In genomic region chr7:4928445-4928844, GRCh38 we compare ENCODE assay signal across 42 cellular contexts. TPM values are rescaled to one million over a fixed set of nuclear protein-coding genes. Genes with fewer than 3 reads are reported as not detected.
"Had no signal": no experiment of that assay in that cellular context is flagged by ENCODE, and none has a peak within 500 bp of the region (broad histone marks: within the 10 kb centered on the region; RNA-seq: fewer than 3 reads in every experiment).

No MANE protein-coding gene starts in this region.

- DNase-seq: activated effector memory CD4-positive, alpha-beta T cell treated with anti-CD3 and anti-CD28 coated beads, Interleukin-2, amount 50 U/mL, for 16 hours; activated effector memory CD4-positive, alpha-beta T cell treated with Interleukin-2 at 50 U/mL for 16 hours; activated gamma-delta T cell; activated gamma-delta T cell treated with Interleukin-2 at 50 U/mL for 16 hours; activated naive CD4-positive, alpha-beta T cell; activated naive CD4-positive, alpha-beta T cell treated with anti-CD3 and anti-CD28 coated beads for 36 hours; activated naive CD4-positive, alpha-beta T cell treated with anti-CD3 and anti-CD28 coated beads, Interleukin-2, amount 10 ng/mL, durations not matched to agents 7 days and 5 days; activated naive CD4-positive, alpha-beta T cell treated with anti-CD3 and anti-CD28 coated beads, Interleukin-2, amount 50 U/mL, for 16 hours; activated naive CD4-positive, alpha-beta T cell treated with Interleukin-2 at 50 U/mL for 16 hours; activated naive CD8-positive, alpha-beta T cell treated with anti-CD3 and anti-CD28 coated beads for 36 hours; activated naive CD8-positive, alpha-beta T cell treated with anti-CD3 and anti-CD28 coated beads, Interleukin-2, amount 10 ng/mL, durations not matched to agents 7 days and 5 days; activated naive CD8-positive, alpha-beta T cell treated with anti-CD3 and anti-CD28 coated beads, Interleukin-2, amount 50 U/mL, for 24 hours; activated T-cell treated with anti-CD3 and anti-CD28 coated beads, Interleukin-2, amount 50 U/mL, for 1 hour; activated T-cell treated with anti-CD3 and anti-CD28 coated beads, Interleukin-2, amount 50 U/mL, for 24 hours; activated T-cell treated with anti-CD3 and anti-CD28 coated beads, Interleukin-2, amount 50 U/mL, for 4 hours; activated T-cell treated with anti-CD3 and anti-CD28 coated beads, Interleukin-2, amount 50 U/mL, for 48 hours; activated T-cell treated with anti-CD3 and anti-CD28 coated beads, Interleukin-2, amount 50 U/mL, for 72 hours; adrenal gland; amniotic stem cell; amygdala; anterior cingulate cortex; aorta; body of pancreas; brain microvascular endothelial cell; caudate nucleus; central memory CD4-positive, alpha-beta T cell; cerebellar nuclear complex had no signal

- H3K27me3 ChIP-seq: ascending aorta, body of pancreas, brain microvascular endothelial cell, cardiac muscle cell had no signal

- H3K4me3 Mint-ChIP-seq: activated naive CD4-positive, alpha-beta T cell treated with anti-CD3 and anti-CD28 coated beads for 36 hours; activated naive CD4-positive, alpha-beta T cell treated with anti-CD3 and anti-CD28 coated beads, Interleukin-2, amount 10 ng/mL, durations not matched to agents 7 days and 5 days; activated naive CD4-positive, alpha-beta T cell treated with anti-CD3 and anti-CD28 coated beads, Interleukin-2, amount 50 U/mL, for 24 hours; activated naive CD8-positive, alpha-beta T cell; activated naive CD8-positive, alpha-beta T cell treated with anti-CD3 and anti-CD28 coated beads for 36 hours; activated naive CD8-positive, alpha-beta T cell treated with anti-CD3 and anti-CD28 coated beads, Interleukin-2, amount 10 ng/mL, durations not matched to agents 7 days and 5 days; activated naive CD8-positive, alpha-beta T cell treated with anti-CD3 and anti-CD28 coated beads, Interleukin-2, amount 50 U/mL, for 24 hours; activated T-cell treated with anti-CD3 and anti-CD28 coated beads, Interleukin-2, amount 50 U/mL, for 24 hours; activated T-cell treated with anti-CD3 and anti-CD28 coated beads, Interleukin-2, amount 50 U/mL, for 4 hours; activated T-cell treated with anti-CD3 and anti-CD28 coated beads, Interleukin-2, amount 50 U/mL, for 72 hours; activated T-helper 1 cell treated with anti-CD3 and anti-CD28 coated beads, Interleukin-12 subunit alpha, Interleukin-12 subunit beta, Interleukin-2, Interleukin-4 antibody, amounts not matched to agents 30 ng/mL and 10 ng/mL and 1 ng/mL, durations not matched to agents 14 hours and 24 hours and 36 hours; activated T-helper 17 cell treated with anti-CD3 and anti-CD28 coated beads, Interleukin-2, amount 50 U/mL, for 72 hours; brain; central memory CD8-positive, alpha-beta T cell had no signal

- H3K4me3 ChIP-seq: adrenal gland, ascending aorta, body of pancreas, breast epithelium, cardiac muscle cell had no signal

- H3K27ac ChIP-seq: adrenal gland, ascending aorta, body of pancreas, brain microvascular endothelial cell, breast epithelium, cardiac muscle cell had no signal

- H3K27ac Mint-ChIP-seq: activated naive CD4-positive, alpha-beta T cell treated with anti-CD3 and anti-CD28 coated beads for 36 hours; activated naive CD4-positive, alpha-beta T cell treated with anti-CD3 and anti-CD28 coated beads, Interleukin-2, amount 10 ng/mL, durations not matched to agents 7 days and 5 days; activated naive CD4-positive, alpha-beta T cell treated with anti-CD3 and anti-CD28 coated beads, Interleukin-2, amount 50 U/mL, for 24 hours; activated naive CD4-positive, alpha-beta T cell treated with anti-CD3 and anti-CD28 coated beads, Interleukin-2, amount 50 U/mL, for 72 hours; activated naive CD8-positive, alpha-beta T cell; activated naive CD8-positive, alpha-beta T cell treated with anti-CD3 and anti-CD28 coated beads for 36 hours; activated naive CD8-positive, alpha-beta T cell treated with anti-CD3 and anti-CD28 coated beads, Interleukin-2, amount 10 ng/mL, durations not matched to agents 7 days and 5 days; activated naive CD8-positive, alpha-beta T cell treated with anti-CD3 and anti-CD28 coated beads, Interleukin-2, amount 50 U/mL, for 24 hours; activated T-cell treated with anti-CD3 and anti-CD28 coated beads, Interleukin-2, amount 50 U/mL, for 24 hours; activated T-cell treated with anti-CD3 and anti-CD28 coated beads, Interleukin-2, amount 50 U/mL, for 72 hours; activated T-helper 1 cell treated with anti-CD3 and anti-CD28 coated beads, Interleukin-12 subunit alpha, Interleukin-12 subunit beta, Interleukin-2, Interleukin-4 antibody, amounts not matched to agents 30 ng/mL and 10 ng/mL and 1 ng/mL, durations not matched to agents 14 hours and 24 hours and 36 hours; activated T-helper 17 cell treated with anti-CD3 and anti-CD28 coated beads, Interleukin-2, amount 50 U/mL, for 72 hours; activated T-helper 2 cell treated with anti-CD3 and anti-CD28 coated beads, Interferon-gamma antibody, Interleukin-2, Interleukin-4, amounts not matched to agents 10 μg/mL and 5 μg/mL and 100 μg/mL, durations not matched to agents 14 hours and 24 hours and 36 hours; brain had no signal

- H3K9me3 Mint-ChIP-seq: activated naive CD4-positive, alpha-beta T cell treated with anti-CD3 and anti-CD28 coated beads for 36 hours; activated naive CD4-positive, alpha-beta T cell treated with anti-CD3 and anti-CD28 coated beads, Interleukin-2, amount 10 ng/mL, durations not matched to agents 7 days and 5 days; activated naive CD4-positive, alpha-beta T cell treated with anti-CD3 and anti-CD28 coated beads, Interleukin-2, amount 50 U/mL, for 24 hours; activated naive CD4-positive, alpha-beta T cell treated with anti-CD3 and anti-CD28 coated beads, Interleukin-2, amount 50 U/mL, for 72 hours; activated naive CD8-positive, alpha-beta T cell treated with anti-CD3 and anti-CD28 coated beads for 36 hours; activated naive CD8-positive, alpha-beta T cell treated with anti-CD3 and anti-CD28 coated beads, Interleukin-2, amount 10 ng/mL, durations not matched to agents 7 days and 5 days; activated naive CD8-positive, alpha-beta T cell treated with anti-CD3 and anti-CD28 coated beads, Interleukin-2, amount 50 U/mL, for 24 hours; activated T-cell treated with anti-CD3 and anti-CD28 coated beads, Interleukin-2, amount 50 U/mL, for 24 hours; activated T-cell treated with anti-CD3 and anti-CD28 coated beads, Interleukin-2, amount 50 U/mL, for 4 hours; activated T-cell treated with anti-CD3 and anti-CD28 coated beads, Interleukin-2, amount 50 U/mL, for 72 hours; activated T-helper 1 cell treated with anti-CD3 and anti-CD28 coated beads, Interleukin-12 subunit alpha, Interleukin-12 subunit beta, Interleukin-2, Interleukin-4 antibody, amounts not matched to agents 30 ng/mL and 10 ng/mL and 1 ng/mL, durations not matched to agents 14 hours and 24 hours and 36 hours; activated T-helper 17 cell treated with anti-CD3 and anti-CD28 coated beads, Interleukin-2, amount 50 U/mL, for 72 hours; activated T-helper 2 cell treated with anti-CD3 and anti-CD28 coated beads, Interferon-gamma antibody, Interleukin-2, Interleukin-4, amounts not matched to agents 10 μg/mL and 5 μg/mL and 100 μg/mL, durations not matched to agents 14 hours and 24 hours and 36 hours; brain; central memory CD8-positive, alpha-beta T cell had no signal

- H3K9me3 ChIP-seq: adrenal gland, ascending aorta, body of pancreas, breast epithelium had no signal

- H3K4me1 ChIP-seq: adrenal gland, ascending aorta, body of pancreas, breast epithelium had no signal

- H3K36me3 ChIP-seq: adrenal gland, ascending aorta, brain microvascular endothelial cell, breast epithelium, cardiac muscle cell had no signal

- H3K27me3 Mint-ChIP-seq: activated naive CD4-positive, alpha-beta T cell treated with anti-CD3 and anti-CD28 coated beads, Interleukin-2, amount 10 ng/mL, durations not matched to agents 7 days and 5 days; activated naive CD4-positive, alpha-beta T cell treated with anti-CD3 and anti-CD28 coated beads, Interleukin-2, amount 50 U/mL, for 24 hours; activated naive CD8-positive, alpha-beta T cell treated with anti-CD3 and anti-CD28 coated beads for 36 hours; activated T-helper 17 cell treated with anti-CD3 and anti-CD28 coated beads, Interleukin-2, amount 50 U/mL, for 72 hours had no signal

- ATAC-seq: activated naive CD4-positive, alpha-beta T cell treated with anti-CD3 and anti-CD28 coated beads, Interleukin-2, amount 50 U/mL, for 72 hours; activated naive CD8-positive, alpha-beta T cell treated with anti-CD3 and anti-CD28 coated beads, Interleukin-2, amount 50 U/mL, for 24 hours; activated T-cell treated with anti-CD3 and anti-CD28 coated beads, Interleukin-2, amount 50 U/mL, for 4 hours; activated T-cell treated with anti-CD3 and anti-CD28 coated beads, Interleukin-2, amount 50 U/mL, for 72 hours; activated T-helper 17 cell treated with anti-CD3 and anti-CD28 coated beads, Interleukin-2, amount 50 U/mL, for 72 hours; body of pancreas had no signal

- H3K36me3 Mint-ChIP-seq: activated naive CD4-positive, alpha-beta T cell treated with anti-CD3 and anti-CD28 coated beads, Interleukin-2, amount 10 ng/mL, durations not matched to agents 7 days and 5 days; activated naive CD4-positive, alpha-beta T cell treated with anti-CD3 and anti-CD28 coated beads, Interleukin-2, amount 50 U/mL, for 24 hours; activated naive CD4-positive, alpha-beta T cell treated with anti-CD3 and anti-CD28 coated beads, Interleukin-2, amount 50 U/mL, for 72 hours; activated naive CD8-positive, alpha-beta T cell; activated naive CD8-positive, alpha-beta T cell treated with anti-CD3 and anti-CD28 coated beads for 36 hours; activated naive CD8-positive, alpha-beta T cell treated with anti-CD3 and anti-CD28 coated beads, Interleukin-2, amount 10 ng/mL, durations not matched to agents 7 days and 5 days; brain had no signal

- FAIRE-seq: astrocyte had no signal

- H3K4me1 Mint-ChIP-seq: activated naive CD4-positive, alpha-beta T cell treated with anti-CD3 and anti-CD28 coated beads, Interleukin-2, amount 10 ng/mL, durations not matched to agents 7 days and 5 days; activated naive CD4-positive, alpha-beta T cell treated with anti-CD3 and anti-CD28 coated beads, Interleukin-2, amount 50 U/mL, for 24 hours; activated naive CD8-positive, alpha-beta T cell treated with anti-CD3 and anti-CD28 coated beads for 36 hours; activated naive CD8-positive, alpha-beta T cell treated with anti-CD3 and anti-CD28 coated beads, Interleukin-2, amount 10 ng/mL, durations not matched to agents 7 days and 5 days; activated naive CD8-positive, alpha-beta T cell treated with anti-CD3 and anti-CD28 coated beads, Interleukin-2, amount 50 U/mL, for 24 hours; activated T-helper 17 cell treated with anti-CD3 and anti-CD28 coated beads, Interleukin-2, amount 50 U/mL, for 72 hours had no signal

RNA-seq across cellular contexts. Expression of gene MMD2, which starts 30.5 kb away (rescaled TPM):
- total RNA-seq: activated naive CD4-positive, alpha-beta T cell treated with anti-CD3 and anti-CD28 coated beads for 36 hours; activated naive CD4-positive, alpha-beta T cell treated with anti-CD3 and anti-CD28 coated beads, Interleukin-2, amount 50 U/mL, for 72 hours; activated naive CD8-positive, alpha-beta T cell treated with anti-CD3 and anti-CD28 coated beads for 36 hours; activated naive CD8-positive, alpha-beta T cell treated with anti-CD3 and anti-CD28 coated beads, Interleukin-2, amount 10 ng/mL, durations not matched to agents 7 days and 5 days; activated T-cell treated with anti-CD3 and anti-CD28 coated beads, Interleukin-2, amount 50 U/mL, for 4 hours; activated T-cell treated with anti-CD3 and anti-CD28 coated beads, Interleukin-2, amount 50 U/mL, for 72 hours; activated T-helper 1 cell treated with anti-CD3 and anti-CD28 coated beads, Interleukin-12 subunit alpha, Interleukin-12 subunit beta, Interleukin-2, Interleukin-4 antibody, amounts not matched to agents 30 ng/mL and 10 ng/mL and 1 ng/mL, durations not matched to agents 14 hours and 24 hours and 36 hours; activated T-helper 17 cell treated with anti-CD3 and anti-CD28 coated beads, Interleukin-2, amount 50 U/mL, for 72 hours; activated T-helper 2 cell treated with anti-CD3 and anti-CD28 coated beads, Interferon-gamma antibody, Interleukin-2, Interleukin-4, amounts not matched to agents 10 μg/mL and 5 μg/mL and 100 μg/mL, durations not matched to agents 14 hours and 24 hours and 36 hours; adrenal gland; aorta; ascending aorta; astrocyte; body of pancreas; breast epithelium; bronchial epithelial cell; cardiac muscle cell; cardiac septum had no signal
- polyA plus RNA-seq: adipose tissue, aorta, cardiac muscle cell had no signal
